1 cellular context compared by ENCODE assay signal in genomic region chr2:140650134-140650533, GRCh38.
TF ChIP-seq lines count a peak whose summit lies in the region.

No MANE protein-coding gene starts in this region.

TF ChIP-seq in HEK293, 187 proteins besides CTCF, POLR2A, EP300 and RAD21 (continued from another document):
- TF ChIP-seq ZBTB11 (tag by site-specific recombination; conservative IDR thresholded peaks at IDR 0.05; ENCODE audit: low read depth) = peak; percentile 54; the same call in 1 of the 2 replicates
